ENCODE assay signal across 23 cellular contexts in genomic region chr16:29906520-29907244, GRCh38. TPM values are rescaled to one million over a fixed set of nuclear protein-coding genes. Genes with fewer than 3 reads are reported as not detected.
"Had no signal": no experiment of that assay in that cellular context is flagged by ENCODE, and none has a peak within 500 bp of the region (broad histone marks: within the 10 kb centered on the region; RNA-seq: fewer than 3 reads in every experiment).

No MANE protein-coding gene starts in this region.

- H3K36me3 ChIP-seq: ascending aorta, breast epithelium, sigmoid colon had no signal

- H3K27ac ChIP-seq: ascending aorta, breast epithelium, esophagus muscularis mucosa, gastroesophageal sphincter, parathyroid adenoma, sigmoid colon, tibial artery, WERI-Rb-1 had no signal

- H3K4me1 ChIP-seq: ascending aorta, breast epithelium, esophagus muscularis mucosa, gastroesophageal sphincter, parathyroid adenoma, sigmoid colon, tibial artery had no signal

- DNase-seq: activated CD4-positive, alpha-beta T cell treated with anti-CD3 and anti-CD28 coated beads, Interleukin-2, amount 50 U/mL, for 48 hours; activated gamma-delta T cell; cerebellar nuclear complex; effector memory CD4-positive, alpha-beta T cell; left ventricle myocardium superior; mucosa of descending colon; naive B cell; sigmoid colon; stimulated activated CD8-positive, alpha-beta memory T cell treated with anti-CD3 and anti-CD28 coated beads, Interleukin-4, amount 100 ng/mL, for 48 hours; stimulated activated naive CD8-positive, alpha-beta T cell treated with anti-CD3 and anti-CD28 coated beads, Interleukin-15, Interleukin-2, amounts not matched to agents 100 U/mL and 50 U/mL, for 24 hours; substantia nigra; SW 1271; T-helper 2 cell; tibial artery; WERI-Rb-1 had no signal

- H3K9me3 Mint-ChIP-seq: activated naive CD4-positive, alpha-beta T cell treated with anti-CD3 and anti-CD28 coated beads, Interleukin-2, amount 50 U/mL, for 24 hours; memory B cell; naive B cell had no signal

- H3K4me3 Mint-ChIP-seq: activated naive CD4-positive, alpha-beta T cell treated with anti-CD3 and anti-CD28 coated beads, Interleukin-2, amount 50 U/mL, for 24 hours; memory B cell; naive B cell had no signal

- H3K27me3 Mint-ChIP-seq: activated naive CD4-positive, alpha-beta T cell treated with anti-CD3 and anti-CD28 coated beads, Interleukin-2, amount 50 U/mL, for 24 hours; naive B cell had no signal

- H3K27me3 ChIP-seq: ascending aorta, breast epithelium, sigmoid colon had no signal

- H3K9me3 ChIP-seq: ascending aorta, breast epithelium, esophagus muscularis mucosa, gastroesophageal sphincter, mucosa of descending colon, sigmoid colon, tibial artery had no signal

- H3K36me3 Mint-ChIP-seq: activated naive CD4-positive, alpha-beta T cell treated with anti-CD3 and anti-CD28 coated beads, Interleukin-2, amount 50 U/mL, for 24 hours had no signal

- H3K79me2 ChIP-seq: parathyroid adenoma had no signal

- ATAC-seq: gastroesophageal sphincter; left ventricle myocardium superior; mucosa of descending colon; stimulated activated naive CD8-positive, alpha-beta T cell treated with anti-CD3 and anti-CD28 coated beads, Interleukin-15, Interleukin-2, amounts not matched to agents 100 U/mL and 50 U/mL, for 24 hours had no signal

- H3K4me3 ChIP-seq: ascending aorta, breast epithelium, esophagus muscularis mucosa, gastroesophageal sphincter, mucosa of descending colon, sigmoid colon, tibial artery had no signal

- FAIRE-seq: endothelial cell of umbilical vein had no signal

- H2AFZ ChIP-seq: parathyroid adenoma had no signal

- H3K27ac Mint-ChIP-seq: activated naive CD4-positive, alpha-beta T cell treated with anti-CD3 and anti-CD28 coated beads, Interleukin-2, amount 50 U/mL, for 24 hours; memory B cell had no signal

- H3K9ac ChIP-seq: parathyroid adenoma had no signal

RNA-seq across cellular contexts. Expression of gene ASPHD1, which starts 6.4 kb away (rescaled TPM):
- total RNA-seq: ascending aorta had no signal
